Comparison of ENCODE assay signal across 8 cellular contexts in the genomic region with DNA sequence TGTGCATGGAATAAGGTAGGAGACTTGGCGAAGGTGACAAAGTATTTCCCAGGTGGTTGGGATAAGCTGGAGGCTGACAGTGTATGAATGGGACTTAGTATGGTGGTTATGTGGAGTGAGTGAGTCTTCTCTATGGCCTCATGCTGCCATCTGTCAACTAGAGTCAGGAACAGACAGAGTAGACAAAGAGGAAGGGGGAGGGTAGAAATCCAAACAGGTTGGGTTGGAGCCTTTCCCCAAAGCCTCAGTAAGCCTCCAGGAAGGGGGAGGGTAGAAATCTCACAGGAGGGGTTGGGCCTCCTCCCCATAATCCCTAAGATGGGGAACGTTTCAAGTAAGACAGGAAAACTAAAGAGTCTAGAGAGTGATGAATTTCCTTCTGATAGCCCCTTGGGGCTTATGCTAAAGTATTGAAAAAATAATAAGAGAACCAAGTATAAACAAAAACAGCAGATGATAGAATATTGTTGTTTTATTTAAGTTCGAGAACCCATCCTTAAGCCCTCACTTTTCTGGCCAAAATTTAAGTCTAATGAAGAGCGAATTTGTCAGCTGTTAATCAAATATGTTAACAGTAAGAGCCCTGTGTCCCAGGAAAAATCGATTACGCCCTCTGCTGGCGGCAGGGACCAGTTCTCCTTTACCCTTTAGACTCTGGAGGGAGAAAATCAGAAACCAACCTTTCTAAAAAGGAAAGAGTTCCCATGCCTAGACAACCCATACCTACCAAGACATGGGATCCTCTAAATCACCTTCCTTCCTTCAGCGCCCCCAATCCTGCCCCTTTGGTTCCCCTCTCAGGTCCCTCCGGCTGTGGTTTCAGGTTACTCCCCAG. TPM values are rescaled to one million over a fixed set of nuclear protein-coding genes. Genes with fewer than 3 reads are reported as not detected.
DNase-seq lines count a peak whose midpoint lies in the region; ATAC-seq, FAIRE-seq and TF ChIP-seq lines count a peak whose summit lies in the region.

No MANE protein-coding gene starts in this region.

- DNase-seq in GM12891 (ENCODE audit: insufficient read length, low spot score) (peak; percentile 18), NCI-H1694 (lab: John Stamatoyannopoulos, UW) (peak; percentile 83), WERI-Rb-1 (peak; percentile 90), bronchial epithelial cell (ENCODE audit: low read depth) (peak; percentile 70), islet precursor cell (no peak)
- DNase-seq in stimulated activated CD4-positive, alpha-beta T cell treated with anti-CD3 and anti-CD28 coated beads, Interleukin-15, amount 100 ng/mL, for 24 hours, result peak; percentile 80

- H3K27me3 ChIP-seq in WERI-Rb-1 (ENCODE audit: insufficient read depth, low read depth, severe bottlenecking) (no peaks in the 10 kb centered on the region), bronchial epithelial cell (ENCODE audit: control insufficient read depth, insufficient read depth, low read length) (no peaks in the 10 kb centered on the region)

- FAIRE-seq in GM12891 (lab: Jason Lieb, UNC) (no peak), bronchial epithelial cell (lab: Jason Lieb, UNC) (no peak), islet of Langerhans (lab: Jason Lieb, UNC) (peak; percentile 64)

- peak overlapping the region; percentile 97 for H3K27ac ChIP-seq in WERI-Rb-1

- H3K36me3 ChIP-seq in WERI-Rb-1 (no peaks in the 10 kb centered on the region), bronchial epithelial cell (ENCODE audit: control insufficient read depth, insufficient read depth, low read length) (no peaks in the 10 kb centered on the region)

- H3K4me3 ChIP-seq in WERI-Rb-1 (ENCODE audit: low read depth, low read length), result peak overlapping the region; percentile 35
- peak overlapping the region; percentile 29 for H3K4me3 ChIP-seq in bronchial epithelial cell (ENCODE audit: low read depth, low read length)

- peak; percentile 37 for ATAC-seq in HG02763 (IDR thresholded peaks at IDR 0.05; ENCODE audit: unreplicated experiment)

- H3K9me3 ChIP-seq in WERI-Rb-1 (ENCODE audit: severe bottlenecking), result no peaks in the 10 kb centered on the region

- TF ChIP-seq POLR2A in GM12891 (IDR thresholded peaks at IDR 0.05; ENCODE audit: low read depth, low read length), result no peak

- TF ChIP-seq CTCF in WERI-Rb-1 (IDR thresholded peaks at IDR 0.05; ENCODE audit: low read depth, low read length), result peak; percentile 69
- TF ChIP-seq CTCF in bronchial epithelial cell (IDR thresholded peaks at IDR 0.05; ENCODE audit: insufficient read depth, low read length, severe bottlenecking), result peak; percentile 81

TF ChIP-seq in GM12891, 5 proteins besides CTCF, POLR2A, EP300 and RAD21:
- TF ChIP-seq SPI1 (IDR thresholded peaks at IDR 0.05; ENCODE audit: low read depth, low read length) (peak; percentile 19; the same call in 1 of the 2 replicates), PAX5 (IDR thresholded peaks at IDR 0.05; ENCODE audit: insufficient read depth, low read length, severe bottlenecking) (no peak)

RNA-seq across cellular contexts. Expression of gene AKR1B15, which starts 1.8 kb away (rescaled TPM):
- not detected for polyA plus RNA-seq in GM12891 (2012; ENCODE audit: low read depth, missing spikeins)
- total RNA-seq in bronchial epithelial cell, result under 0.01 and 0.13 TPM in 2 replicates

RNA-seq across cellular contexts. Expression of gene AKR1B10, which starts 19.8 kb away (rescaled TPM):
- not detected for polyA plus RNA-seq in GM12891 (2012; ENCODE audit: low read depth, missing spikeins)
- 6.5 and 11.1 TPM in 2 replicates for total RNA-seq in bronchial epithelial cell
